Comparison of ENCODE assay signal across 34 cellular contexts in the genomic region with DNA sequence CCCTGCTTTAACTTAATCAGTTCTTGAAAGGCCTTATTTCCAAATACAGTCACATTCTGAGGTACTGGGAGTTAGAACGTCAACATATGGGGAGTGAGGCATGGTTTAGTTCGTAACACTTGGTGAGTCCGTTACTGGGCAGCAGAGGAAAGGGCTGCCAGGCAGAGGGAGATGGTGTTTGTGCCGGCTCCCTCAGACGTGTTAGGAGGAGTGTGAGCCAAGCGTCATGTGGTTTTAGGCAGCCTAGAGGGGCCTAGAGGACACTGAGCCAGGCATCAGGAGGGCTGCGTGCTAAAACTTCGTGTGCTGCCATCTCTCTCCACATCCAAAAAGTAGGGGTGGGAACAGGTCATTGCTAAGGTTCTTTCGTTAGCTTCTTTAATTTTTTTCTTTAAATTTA. TPM values are rescaled to one million over a fixed set of nuclear protein-coding genes. Genes with fewer than 3 reads are reported as not detected.
"Had no signal": no experiment of that assay in that cellular context is flagged by ENCODE, and none has a peak within 500 bp of the region (broad histone marks: within the 10 kb centered on the region; RNA-seq: fewer than 3 reads in every experiment).

No MANE protein-coding gene starts in this region.

- DNase-seq: activated CD4-positive, alpha-beta T cell treated with anti-CD3 and anti-CD28 coated beads for 48 hours; activated CD4-positive, alpha-beta T cell treated with anti-CD3 and anti-CD28 coated beads, Interleukin-2, amount 50 U/mL, for 48 hours; activated CD8-positive, alpha-beta memory T cell treated with anti-CD3 and anti-CD28 coated beads for 24 hours; activated gamma-delta T cell; activated naive CD4-positive, alpha-beta T cell treated with anti-CD3 and anti-CD28 coated beads, Interleukin-2, amount 10 ng/mL, durations not matched to agents 7 days and 5 days; activated naive CD8-positive, alpha-beta T cell treated with anti-CD3 and anti-CD28 coated beads, Interleukin-2, amount 10 ng/mL, durations not matched to agents 7 days and 5 days; cortex of kidney; effector memory CD8-positive, alpha-beta T cell; erythroblast; gastrocnemius medialis; glutamatergic neuron; hippocampal formation; kidney; mucosa of descending colon; ovary; retina; stimulated activated CD4-positive, alpha-beta T cell treated with anti-CD3 and anti-CD28 coated beads, Interleukin-1b, Interleukin-23, amount 100 ng/mL, for 48 hours; stimulated activated CD4-positive, alpha-beta T cell treated with anti-CD3 and anti-CD28 coated beads, Interleukin-4, amount 100 ng/mL, for 4 hours; stimulated activated CD8-positive, alpha-beta memory T cell treated with anti-CD3 and anti-CD28 coated beads, Interleukin-4, amount 100 ng/mL, for 48 hours; stimulated activated naive CD8-positive, alpha-beta T cell treated with anti-CD3 and anti-CD28 coated beads, Interleukin-15, amount 100 ng/mL, for 72 hours; T-helper 1 cell; thyroid gland; upper lobe of right lung had no signal

- H3K36me3 ChIP-seq: cardiac muscle cell, gastrocnemius medialis, ovary, prostate gland, thyroid gland, upper lobe of right lung had no signal

- FAIRE-seq: kidney had no signal

- H3K4me1 ChIP-seq: prostate gland had no signal

- H3K27ac ChIP-seq: ascending aorta, cardiac muscle cell, gastrocnemius medialis, ovary, prostate gland, upper lobe of right lung had no signal

- H3K9me3 ChIP-seq: ascending aorta, gastrocnemius medialis, mucosa of descending colon, ovary, prostate gland, thyroid gland, upper lobe of right lung had no signal

- H3K4me2 ChIP-seq: smooth muscle cell had no signal

- H3K27me3 ChIP-seq: ascending aorta, cardiac muscle cell, gastrocnemius medialis, ovary, thyroid gland, upper lobe of right lung had no signal

- H3K4me3 ChIP-seq: ascending aorta, cardiac muscle cell, gastrocnemius medialis, lung, mucosa of descending colon, ovary, prostate gland, smooth muscle cell, thyroid gland, upper lobe of right lung had no signal

- ATAC-seq: activated CD4-positive, CD25-positive, alpha-beta regulatory T cell treated with anti-CD3 and anti-CD28 coated beads, Interleukin-2, amount 50 U/mL, for 24 hours; effector memory CD8-positive, alpha-beta T cell; gastrocnemius medialis; left lobe of liver; mucosa of descending colon; stimulated activated memory B cell treated with anti-CD40 and anti-IgM and Interleukin-4, amounts not matched to agents 10 μg/mL and 1 μg/mL and 100 μg/mL, for 72 hours; stimulated activated naive CD8-positive, alpha-beta T cell treated with anti-CD3 and anti-CD28 coated beads, Interleukin-15, amount 100 ng/mL, for 72 hours; upper lobe of right lung had no signal

RNA-seq across cellular contexts. Expression of a gene that starts 48.7 kb away (rescaled TPM):
- total RNA-seq: ascending aorta, chondrocyte, gastrocnemius medialis, mesenteric fat pad, myocyte, smooth muscle cell, upper lobe of right lung had no signal
